9 cellular contexts compared by ENCODE assay signal in genomic region chr7:3038011-3038410, GRCh38. TPM values are rescaled to one million over a fixed set of nuclear protein-coding genes. Genes with fewer than 3 reads are reported as not detected.
DNase-seq lines count a peak whose midpoint lies in the region; ATAC-seq and TF ChIP-seq lines count a peak whose summit lies in the region.
"Not testable (repeated sequence)": the region's sequence is repeated elsewhere in the genome, so short reads cannot be mapped to it uniquely, and the experiment has no call there.
"Had no signal": no experiment of that assay in that cellular context is flagged by ENCODE, and none has a peak within 500 bp of the region (broad histone marks: within the 10 kb centered on the region; RNA-seq: fewer than 3 reads in every experiment).

No MANE protein-coding gene starts in this region.

- H3K27me3 Mint-ChIP-seq in CD8-positive, alpha-beta T cell (ENCODE audit: low read depth); T-helper 1 cell treated with Interleukin-12 subunit alpha and Interleukin-12 subunit beta and Interleukin-4 antibody, amounts not matched to agents 30 μg/mL and 1 μg/mL, for 36 hours (ENCODE audit: low read depth); activated CD4-positive, alpha-beta memory T cell treated with anti-CD3 and anti-CD28 coated beads for 36 hours; activated T-helper 1 cell treated with anti-CD3 and anti-CD28 coated beads, Interleukin-12 subunit alpha, Interleukin-12 subunit beta, Interleukin-2, Interleukin-4 antibody, amounts not matched to agents 30 ng/mL and 10 ng/mL and 1 ng/mL, durations not matched to agents 14 hours and 24 hours and 36 hours (ENCODE audit: insufficient read depth); activated naive CD8-positive, alpha-beta T cell; natural killer cell treated with Interleukin-12 subunit alpha and Interleukin-12 subunit beta and Interleukin-15 and Interleukin-18, amount 100 ng/mL, for 72 hours: not testable (repeated sequence)

- intact Hi-C loops in CD8-positive, alpha-beta T cell (cut with DNase I, micrococcal nuclease); activated T-helper 1 cell treated with anti-CD3 and anti-CD28 coated beads, Interleukin-12 subunit alpha, Interleukin-12 subunit beta, Interleukin-2, Interleukin-4 antibody, amounts not matched to agents 30 ng/mL and 10 ng/mL and 1 ng/mL, durations not matched to agents 14 hours and 24 hours and 36 hours (cut with micrococcal nuclease); upper lobe of right lung (cut with DNase I): not testable (repeated sequence)
- intact Hi-C loops in activated CD4-positive, alpha-beta memory T cell treated with anti-CD3 and anti-CD28 coated beads for 36 hours (cut with micrococcal nuclease) = loop anchor here (1.0 kb wide), 1 partner anchor 10 kb away; no protein-coding TSS in a partner anchor
- intact Hi-C loops in cardiac septum (cut with DNase I) = loop anchor here (10.0 kb wide), 1 partner anchor 63 kb away; no protein-coding TSS in a partner anchor

- POLR2A ChIA-PET in CD8-positive, alpha-beta T cell (lab: Charles Lee); activated CD4-positive, alpha-beta memory T cell treated with anti-CD3 and anti-CD28 coated beads for 36 hours (lab: Charles Lee): not testable (repeated sequence)

- peaks cover 51% of the 10 kb centered on the region for H3K4me1 ChIP-seq in CD8-positive, alpha-beta T cell (ENCODE audit: insufficient read depth, low read length)
- not testable (repeated sequence) for H3K4me1 ChIP-seq in upper lobe of right lung

- H3K4me1 Mint-ChIP-seq in CD8-positive, alpha-beta T cell (ENCODE audit: low read depth) = peaks cover 74% of the 10 kb centered on the region
- peaks cover 56% of the 10 kb centered on the region for H3K4me1 Mint-ChIP-seq in T-helper 1 cell treated with Interleukin-12 subunit alpha and Interleukin-12 subunit beta and Interleukin-4 antibody, amounts not matched to agents 30 μg/mL and 1 μg/mL, for 36 hours (ENCODE audit: low read depth)
- H3K4me1 Mint-ChIP-seq in activated CD4-positive, alpha-beta memory T cell treated with anti-CD3 and anti-CD28 coated beads for 36 hours (ENCODE audit: low read depth) = peaks cover 69% of the 10 kb centered on the region
- peaks cover 67% of the 10 kb centered on the region for H3K4me1 Mint-ChIP-seq in activated T-helper 1 cell treated with anti-CD3 and anti-CD28 coated beads, Interleukin-12 subunit alpha, Interleukin-12 subunit beta, Interleukin-2, Interleukin-4 antibody, amounts not matched to agents 30 ng/mL and 10 ng/mL and 1 ng/mL, durations not matched to agents 14 hours and 24 hours and 36 hours (ENCODE audit: low read depth)
- H3K4me1 Mint-ChIP-seq in activated naive CD8-positive, alpha-beta T cell (ENCODE audit: low read depth) = peaks cover 64% of the 10 kb centered on the region
- H3K4me1 Mint-ChIP-seq in natural killer cell treated with Interleukin-12 subunit alpha and Interleukin-12 subunit beta and Interleukin-15 and Interleukin-18, amount 100 ng/mL, for 72 hours (ENCODE audit: low read depth in 2 of 2) = peaks cover 54 to 64% of the 10 kb centered on the region in 2 donors

- not testable (repeated sequence) for H3K27me3 ChIP-seq in CD8-positive, alpha-beta T cell (ENCODE audit: insufficient read depth, low read length); upper lobe of right lung

- not testable (repeated sequence) for H3K36me3 ChIP-seq in CD8-positive, alpha-beta T cell (ENCODE audit: insufficient read depth, low read length); upper lobe of right lung

- H3K27ac ChIP-seq in CD8-positive, alpha-beta T cell (ENCODE audit: low read depth, low read length); upper lobe of right lung: not testable (repeated sequence)

- H3K36me3 Mint-ChIP-seq in CD8-positive, alpha-beta T cell = peaks cover 57% of the 10 kb centered on the region
- H3K36me3 Mint-ChIP-seq in T-helper 1 cell treated with Interleukin-12 subunit alpha and Interleukin-12 subunit beta and Interleukin-4 antibody, amounts not matched to agents 30 μg/mL and 1 μg/mL, for 36 hours (ENCODE audit: low read depth) = peaks cover 42% of the 10 kb centered on the region
- peaks cover 45% of the 10 kb centered on the region for H3K36me3 Mint-ChIP-seq in activated CD4-positive, alpha-beta memory T cell treated with anti-CD3 and anti-CD28 coated beads for 36 hours
- peaks cover 46% of the 10 kb centered on the region for H3K36me3 Mint-ChIP-seq in activated T-helper 1 cell treated with anti-CD3 and anti-CD28 coated beads, Interleukin-12 subunit alpha, Interleukin-12 subunit beta, Interleukin-2, Interleukin-4 antibody, amounts not matched to agents 30 ng/mL and 10 ng/mL and 1 ng/mL, durations not matched to agents 14 hours and 24 hours and 36 hours (ENCODE audit: low read depth)
- peaks cover 11% of the 10 kb centered on the region for H3K36me3 Mint-ChIP-seq in activated naive CD8-positive, alpha-beta T cell
- not testable (repeated sequence) for H3K36me3 Mint-ChIP-seq in natural killer cell treated with Interleukin-12 subunit alpha and Interleukin-12 subunit beta and Interleukin-15 and Interleukin-18, amount 100 ng/mL, for 72 hours

- TF ChIP-seq CTCF in CD8-positive, alpha-beta T cell (IDR thresholded peaks at IDR 0.05); upper lobe of right lung (IDR thresholded peaks at IDR 0.05): not testable (repeated sequence)

- H3K4me3 ChIP-seq in CD8-positive, alpha-beta T cell (ENCODE audit: low read depth, low read length); upper lobe of right lung: not testable (repeated sequence)

- H3K9me3 ChIP-seq in CD8-positive, alpha-beta T cell (ENCODE audit: low read length); upper lobe of right lung: not testable (repeated sequence)

- ATAC-seq in CD8-positive, alpha-beta T cell; natural killer cell treated with Interleukin-12 subunit alpha and Interleukin-12 subunit beta and Interleukin-15 and Interleukin-18, amount 100 ng/mL, for 72 hours; upper lobe of right lung: not testable (repeated sequence)

- DNase-seq in CD8-positive, alpha-beta T cell; activated CD4-positive, alpha-beta memory T cell treated with anti-CD3 and anti-CD28 coated beads for 36 hours; activated T-helper 1 cell treated with anti-CD3 and anti-CD28 coated beads, Interleukin-12 subunit alpha, Interleukin-12 subunit beta, Interleukin-2, Interleukin-4 antibody, amounts not matched to agents 30 ng/mL and 10 ng/mL and 1 ng/mL, durations not matched to agents 14 hours and 24 hours and 36 hours (ENCODE audit: low spot score): not testable (repeated sequence)
- peak; percentile 64 for DNase-seq in cardiac septum (ENCODE audit: low spot score)
- DNase-seq in natural killer cell treated with Interleukin-12 subunit alpha and Interleukin-12 subunit beta and Interleukin-15 and Interleukin-18, amount 100 ng/mL, for 72 hours (ENCODE audit: low spot score) = peak; percentile 8
- DNase-seq in upper lobe of right lung = peak; percentile 25

- peak overlapping the region; percentile 80 for H3K27ac Mint-ChIP-seq in CD8-positive, alpha-beta T cell
- H3K27ac Mint-ChIP-seq in T-helper 1 cell treated with Interleukin-12 subunit alpha and Interleukin-12 subunit beta and Interleukin-4 antibody, amounts not matched to agents 30 μg/mL and 1 μg/mL, for 36 hours = peak overlapping the region; percentile 59
- H3K27ac Mint-ChIP-seq in activated CD4-positive, alpha-beta memory T cell treated with anti-CD3 and anti-CD28 coated beads for 36 hours = peak overlapping the region; percentile 49
- H3K27ac Mint-ChIP-seq in activated T-helper 1 cell treated with anti-CD3 and anti-CD28 coated beads, Interleukin-12 subunit alpha, Interleukin-12 subunit beta, Interleukin-2, Interleukin-4 antibody, amounts not matched to agents 30 ng/mL and 10 ng/mL and 1 ng/mL, durations not matched to agents 14 hours and 24 hours and 36 hours = peak overlapping the region; percentile 9
- peak overlapping the region; percentile 83 for H3K27ac Mint-ChIP-seq in activated naive CD8-positive, alpha-beta T cell
- peak overlapping the region; percentile 74 to 79 for H3K27ac Mint-ChIP-seq in natural killer cell treated with Interleukin-12 subunit alpha and Interleukin-12 subunit beta and Interleukin-15 and Interleukin-18, amount 100 ng/mL, for 72 hours

- H3K4me3 Mint-ChIP-seq in CD8-positive, alpha-beta T cell; T-helper 1 cell treated with Interleukin-12 subunit alpha and Interleukin-12 subunit beta and Interleukin-4 antibody, amounts not matched to agents 30 μg/mL and 1 μg/mL, for 36 hours; activated CD4-positive, alpha-beta memory T cell treated with anti-CD3 and anti-CD28 coated beads for 36 hours; natural killer cell treated with Interleukin-12 subunit alpha and Interleukin-12 subunit beta and Interleukin-15 and Interleukin-18, amount 100 ng/mL, for 72 hours: not testable (repeated sequence)
- peak overlapping the region; percentile 25 for H3K4me3 Mint-ChIP-seq in activated T-helper 1 cell treated with anti-CD3 and anti-CD28 coated beads, Interleukin-12 subunit alpha, Interleukin-12 subunit beta, Interleukin-2, Interleukin-4 antibody, amounts not matched to agents 30 ng/mL and 10 ng/mL and 1 ng/mL, durations not matched to agents 14 hours and 24 hours and 36 hours
- peak overlapping the region; percentile 52 for H3K4me3 Mint-ChIP-seq in activated naive CD8-positive, alpha-beta T cell

- not testable (repeated sequence) for H3K9me3 Mint-ChIP-seq in CD8-positive, alpha-beta T cell; T-helper 1 cell treated with Interleukin-12 subunit alpha and Interleukin-12 subunit beta and Interleukin-4 antibody, amounts not matched to agents 30 μg/mL and 1 μg/mL, for 36 hours; activated CD4-positive, alpha-beta memory T cell treated with anti-CD3 and anti-CD28 coated beads for 36 hours; activated T-helper 1 cell treated with anti-CD3 and anti-CD28 coated beads, Interleukin-12 subunit alpha, Interleukin-12 subunit beta, Interleukin-2, Interleukin-4 antibody, amounts not matched to agents 30 ng/mL and 10 ng/mL and 1 ng/mL, durations not matched to agents 14 hours and 24 hours and 36 hours; activated naive CD8-positive, alpha-beta T cell (ENCODE audit: low read depth); natural killer cell treated with Interleukin-12 subunit alpha and Interleukin-12 subunit beta and Interleukin-15 and Interleukin-18, amount 100 ng/mL, for 72 hours

- CTCF ChIA-PET in CD8-positive, alpha-beta T cell (lab: Charles Lee); activated CD4-positive, alpha-beta memory T cell treated with anti-CD3 and anti-CD28 coated beads for 36 hours (lab: Charles Lee): not testable (repeated sequence)

RNA-seq across cellular contexts. Expression of gene CARD11, which starts 5.7 kb away (rescaled TPM):
- 100 to 1,000 TPM; 114 to 117 TPM for total RNA-seq in CD8-positive, alpha-beta T cell
- total RNA-seq in activated CD4-positive, alpha-beta memory T cell treated with anti-CD3 and anti-CD28 coated beads for 36 hours = 100 to 1,000 TPM; 107 to 108 TPM
- total RNA-seq in activated T-helper 1 cell treated with anti-CD3 and anti-CD28 coated beads, Interleukin-12 subunit alpha, Interleukin-12 subunit beta, Interleukin-2, Interleukin-4 antibody, amounts not matched to agents 30 ng/mL and 10 ng/mL and 1 ng/mL, durations not matched to agents 14 hours and 24 hours and 36 hours = 120 and 128 TPM in 2 replicates
- total RNA-seq in cardiac septum (0.32 TPM), upper lobe of right lung (5.8 TPM)
- 10 to 100 TPM; 79.3 to 80.8 TPM for total RNA-seq in natural killer cell treated with Interleukin-12 subunit alpha and Interleukin-12 subunit beta and Interleukin-15 and Interleukin-18, amount 100 ng/mL, for 72 hours
- total RNA-seq: LHCN-M2 had no signal

Comparison
In these comparisons a context has a peak if more than half of its experiments do, and no peak if none do; other contexts are left out.
1. H3K27ac Mint-ChIP-seq: peak in every context shown above with its lines; median percentile 83 in activated naive CD8-positive, alpha-beta T cell; 80 in CD8-positive, alpha-beta T cell; 76 in natural killer cell treated with Interleukin-12 subunit alpha and Interleukin-12 subunit beta and Interleukin-15 and Interleukin-18, amount 100 ng/mL, for 72 hours; 59 in T-helper 1 cell treated with Interleukin-12 subunit alpha and Interleukin-12 subunit beta and Interleukin-4 antibody, amounts not matched to agents 30 μg/mL and 1 μg/mL, for 36 hours; 49 in activated CD4-positive, alpha-beta memory T cell treated with anti-CD3 and anti-CD28 coated beads for 36 hours; 9 in activated T-helper 1 cell treated with anti-CD3 and anti-CD28 coated beads, Interleukin-12 subunit alpha, Interleukin-12 subunit beta, Interleukin-2, Interleukin-4 antibody, amounts not matched to agents 30 ng/mL and 10 ng/mL and 1 ng/mL, durations not matched to agents 14 hours and 24 hours and 36 hours.
2. RNA of gene CARD11, which starts 5.7 kb away (total RNA-seq): 120 to 128 TPM in activated T-helper 1 cell treated with anti-CD3 and anti-CD28 coated beads, Interleukin-12 subunit alpha, Interleukin-12 subunit beta, Interleukin-2, Interleukin-4 antibody, amounts not matched to agents 30 ng/mL and 10 ng/mL and 1 ng/mL, durations not matched to agents 14 hours and 24 hours and 36 hours, 114 to 117 TPM in CD8-positive, alpha-beta T cell, 107 to 108 TPM in activated CD4-positive, alpha-beta memory T cell treated with anti-CD3 and anti-CD28 coated beads for 36 hours and 79.3 to 80.8 TPM in natural killer cell treated with Interleukin-12 subunit alpha and Interleukin-12 subunit beta and Interleukin-15 and Interleukin-18, amount 100 ng/mL, for 72 hours; 5.8 TPM in upper lobe of right lung (single experiment) and 0.32 TPM in cardiac septum (single experiment); every median in the first group is over 10 times any median in the second.